ENCODE assay signal across 28 cellular contexts in genomic region chr7:155834486-155835048, GRCh38. TPM values are rescaled to one million over a fixed set of nuclear protein-coding genes. Genes with fewer than 3 reads are reported as not detected.
"Had no signal": no experiment of that assay in that cellular context is flagged by ENCODE, and none has a peak within 500 bp of the region (broad histone marks: within the 10 kb centered on the region; RNA-seq: fewer than 3 reads in every experiment).

No MANE protein-coding gene starts in this region.

- H3K27me3 ChIP-seq: foreskin keratinocyte, pancreas, right lobe of liver, testis had no signal

- H3K4me3 Mint-ChIP-seq: naive thymus-derived CD8-positive, alpha-beta T cell; nephron progenitor cell; stimulated activated memory B cell treated with anti-CD40 and anti-IgM and Interleukin-4, amounts not matched to agents 10 μg/mL and 1 μg/mL and 100 μg/mL, for 72 hours; type B pancreatic cell had no signal

- H3K27ac Mint-ChIP-seq: naive thymus-derived CD8-positive, alpha-beta T cell; nephron progenitor cell; progenitor cell of endocrine pancreas; stimulated activated memory B cell treated with anti-CD40 and anti-IgM and Interleukin-4, amounts not matched to agents 10 μg/mL and 1 μg/mL and 100 μg/mL, for 72 hours; type B pancreatic cell had no signal

- H3K36me3 ChIP-seq: esophagus muscularis mucosa, gastroesophageal sphincter, heart left ventricle, lower lobe of right lung, pancreas, right lobe of liver, tibial artery had no signal

- ATAC-seq: foreskin keratinocyte; gastroesophageal sphincter; heart left ventricle; left colon; left ventricle myocardium superior; lower lobe of right lung; naive thymus-derived CD8-positive, alpha-beta T cell; pancreas; right lobe of liver; stimulated activated memory B cell treated with anti-CD40 and anti-IgM and Interleukin-4, amounts not matched to agents 10 μg/mL and 1 μg/mL and 100 μg/mL, for 72 hours; stimulated activated naive CD8-positive, alpha-beta T cell treated with anti-CD3 and anti-CD28 coated beads, Interleukin-15, Interleukin-2, amounts not matched to agents 100 U/mL and 50 U/mL, for 24 hours had no signal

- H3K4me3 ChIP-seq: coronary artery, esophagus muscularis mucosa, gastroesophageal sphincter, heart left ventricle, lower lobe of right lung, pancreas, right lobe of liver, testis, tibial artery had no signal

- H3K4me1 Mint-ChIP-seq: naive thymus-derived CD8-positive, alpha-beta T cell; stimulated activated memory B cell treated with anti-CD40 and anti-IgM and Interleukin-4, amounts not matched to agents 10 μg/mL and 1 μg/mL and 100 μg/mL, for 72 hours had no signal

- H3K9me3 ChIP-seq: esophagus muscularis mucosa, gastroesophageal sphincter, heart left ventricle, lower lobe of right lung, pancreas, right lobe of liver, testis, tibial artery had no signal

- H3K36me3 Mint-ChIP-seq: naive thymus-derived CD8-positive, alpha-beta T cell; stimulated activated memory B cell treated with anti-CD40 and anti-IgM and Interleukin-4, amounts not matched to agents 10 μg/mL and 1 μg/mL and 100 μg/mL, for 72 hours; type B pancreatic cell had no signal

- H3K4me1 ChIP-seq: esophagus muscularis mucosa, foreskin keratinocyte, gastroesophageal sphincter, heart left ventricle, lower lobe of right lung, pancreas, right lobe of liver, testis, tibial artery had no signal

- DNase-seq: dermis blood vessel endothelial cell; effector memory CD4-positive, alpha-beta T cell; foreskin keratinocyte; hippocampal formation; left colon; left ventricle myocardium superior; lower lobe of right lung; nephron progenitor cell; occipital lobe; pancreas; stimulated activated CD4-positive, alpha-beta T cell treated with anti-CD3 and anti-CD28 coated beads, Interleukin-4, amount 100 ng/mL, for 4 hours; stimulated activated naive CD8-positive, alpha-beta T cell treated with anti-CD3 and anti-CD28 coated beads, Interleukin-15, Interleukin-2, amounts not matched to agents 100 U/mL and 50 U/mL, for 24 hours; substantia nigra; testis had no signal

- H3K27ac ChIP-seq: coronary artery, esophagus muscularis mucosa, foreskin keratinocyte, gastroesophageal sphincter, heart left ventricle, lower lobe of right lung, pancreas, right lobe of liver, testis, tibial artery had no signal

- H3K9me3 Mint-ChIP-seq: naive thymus-derived CD8-positive, alpha-beta T cell; nephron progenitor cell; stimulated activated memory B cell treated with anti-CD40 and anti-IgM and Interleukin-4, amounts not matched to agents 10 μg/mL and 1 μg/mL and 100 μg/mL, for 72 hours; type B pancreatic cell had no signal

RNA-seq across cellular contexts. Expression of gene SHH, which starts 22.3 kb away (rescaled TPM):
- total RNA-seq: dermis blood vessel endothelial cell; endothelial cell of umbilical vein; esophagus muscularis mucosa; heart left ventricle; left ventricle myocardium superior; mesenteric fat pad; naive thymus-derived CD8-positive, alpha-beta T cell; skeletal muscle tissue had no signal
- polyA plus RNA-seq: endothelial cell of umbilical vein, fibroblast of lung, heart left ventricle had no signal
